Comparison of ENCODE assay signal across 12 cellular contexts in genomic region chr2:218886461-218886947, GRCh38. TPM values are rescaled to one million over a fixed set of nuclear protein-coding genes. Genes with fewer than 3 reads are reported as not detected.
DNase-seq lines count a peak whose midpoint lies in the region; ATAC-seq and TF ChIP-seq lines count a peak whose summit lies in the region.
"Had no signal": no experiment of that assay in that cellular context is flagged by ENCODE, and none has a peak within 500 bp of the region (broad histone marks: within the 10 kb centered on the region; RNA-seq: fewer than 3 reads in every experiment).

No MANE protein-coding gene starts in this region.

- H3K4me3 ChIP-seq in esophagus muscularis mucosa, result no peak overlapping the region
- H3K4me3 ChIP-seq: SK-N-MC had no signal

- WGBS in esophagus muscularis mucosa, result 61% methylated on average over 8 of the region's 9 CpGs

- peaks cover 0 to 48% (median 5%) of the 10 kb centered on the region in 4 donors for H3K27me3 ChIP-seq in esophagus muscularis mucosa

- no peaks in the 10 kb centered on the region for H3K9me3 Mint-ChIP-seq in mesothelial cell of epicardium
- no peaks in the 10 kb centered on the region for H3K9me3 Mint-ChIP-seq in activated CD4-positive, alpha-beta T cell treated with anti-CD3 and anti-CD28 coated beads for 36 hours (ENCODE audit: low read depth)
- H3K9me3 Mint-ChIP-seq: activated naive CD4-positive, alpha-beta T cell treated with anti-CD3 and anti-CD28 coated beads, Interleukin-2, amount 50 U/mL, for 24 hours had no signal

- ATAC-seq in GM18502 (IDR thresholded peaks at IDR 0.05; ENCODE audit: poor library complexity, unreplicated experiment), result peak; percentile 33
- ATAC-seq in HG02588 (IDR thresholded peaks at IDR 0.05; ENCODE audit: unreplicated experiment), result peak; percentile 23
- ATAC-seq in activated CD4-positive, alpha-beta T cell treated with anti-CD3 and anti-CD28 coated beads for 36 hours, result no peak

- peaks cover 52% of the 10 kb centered on the region for H3K4me1 Mint-ChIP-seq in mesothelial cell of epicardium
- peaks cover 24% of the 10 kb centered on the region for H3K4me1 Mint-ChIP-seq in activated CD4-positive, alpha-beta T cell treated with anti-CD3 and anti-CD28 coated beads for 36 hours

- POLR2A ChIA-PET in activated CD4-positive, alpha-beta T cell treated with anti-CD3 and anti-CD28 coated beads for 36 hours (lab: Charles Lee), result no interaction called here

- peaks cover 13% of the 10 kb centered on the region for H3K36me3 Mint-ChIP-seq in mesothelial cell of epicardium
- H3K36me3 Mint-ChIP-seq in activated CD4-positive, alpha-beta T cell treated with anti-CD3 and anti-CD28 coated beads for 36 hours (ENCODE audit: low read depth), result no peaks in the 10 kb centered on the region
- H3K36me3 Mint-ChIP-seq: activated naive CD4-positive, alpha-beta T cell treated with anti-CD3 and anti-CD28 coated beads, Interleukin-2, amount 50 U/mL, for 24 hours had no signal

- intact Hi-C loops in activated CD4-positive, alpha-beta T cell treated with anti-CD3 and anti-CD28 coated beads for 36 hours (cut with DNase I, micrococcal nuclease), result no loop called here
- intact Hi-C loops in esophagus muscularis mucosa (cut with DNase I), result no loop called here

- TF ChIP-seq CTCF in mesothelial cell of epicardium (IDR thresholded peaks at IDR 0.05; ENCODE audit: unreplicated experiment) (no peak), esophagus muscularis mucosa (IDR thresholded peaks at IDR 0.05) (no peak)

- H3K4me3 Mint-ChIP-seq in mesothelial cell of epicardium, result no peak overlapping the region
- no peak overlapping the region for H3K4me3 Mint-ChIP-seq in activated CD4-positive, alpha-beta T cell treated with anti-CD3 and anti-CD28 coated beads for 36 hours
- H3K4me3 Mint-ChIP-seq: activated naive CD4-positive, alpha-beta T cell treated with anti-CD3 and anti-CD28 coated beads, Interleukin-2, amount 50 U/mL, for 24 hours; nephron progenitor cell had no signal

- no peak overlapping the region for H3K27ac ChIP-seq in esophagus muscularis mucosa (replicated peaks in 1 of 4)

- TF ChIP-seq POLR2A in esophagus muscularis mucosa (IDR thresholded peaks at IDR 0.05; ENCODE audit: low read depth), result no peak

- H3K27me3 Mint-ChIP-seq in mesothelial cell of epicardium (ENCODE audit: low read depth), result peaks cover 30% of the 10 kb centered on the region
- H3K27me3 Mint-ChIP-seq in activated CD4-positive, alpha-beta T cell treated with anti-CD3 and anti-CD28 coated beads for 36 hours, result peaks cover 14% of the 10 kb centered on the region
- H3K27me3 Mint-ChIP-seq: activated naive CD4-positive, alpha-beta T cell treated with anti-CD3 and anti-CD28 coated beads, Interleukin-2, amount 50 U/mL, for 24 hours had no signal

- DNase-seq in NCI-H2196 (lab: John Stamatoyannopoulos, UW; ENCODE audit: unreplicated experiment) (peak; percentile 77), mesothelial cell of epicardium (ENCODE audit: low spot score in 2 of 2, unreplicated experiment in 2 of 2) (no peak), HT-29 (ENCODE audit: low spot score) (no peak), esophagus muscularis mucosa (ENCODE audit: extremely low spot score) (no peak), T-helper 9 cell (no peak)
- DNase-seq in activated CD4-positive, alpha-beta T cell treated with anti-CD3 and anti-CD28 coated beads for 36 hours, result no peak
- DNase-seq: nephron progenitor cell had no signal

- H3K27ac Mint-ChIP-seq in mesothelial cell of epicardium, result peak overlapping the region; percentile 48
- no peak overlapping the region for H3K27ac Mint-ChIP-seq in activated CD4-positive, alpha-beta T cell treated with anti-CD3 and anti-CD28 coated beads for 36 hours
- H3K27ac Mint-ChIP-seq: activated naive CD4-positive, alpha-beta T cell treated with anti-CD3 and anti-CD28 coated beads, Interleukin-2, amount 50 U/mL, for 24 hours; nephron progenitor cell had no signal

- CTCF ChIA-PET in activated CD4-positive, alpha-beta T cell treated with anti-CD3 and anti-CD28 coated beads for 36 hours (lab: Charles Lee), result interaction anchor here (0.6 to 5.1 kb wide), 4 partner anchors 10 to 482 kb away, joined by 3 to 67 read pairs (median 26); no protein-coding TSS in a partner anchor

- TF ChIP-seq EP300 in esophagus muscularis mucosa (IDR thresholded peaks at IDR 0.05), result no peak

- peaks cover 8 to 16% (median 15%) of the 10 kb centered on the region in 4 donors for H3K4me1 ChIP-seq in esophagus muscularis mucosa

- no peaks in the 10 kb centered on the region for H3K9me3 ChIP-seq in esophagus muscularis mucosa

- H3K36me3 ChIP-seq in esophagus muscularis mucosa, result no peaks in the 10 kb centered on the region

RNA-seq across cellular contexts. Expression of gene WNT10A, which starts 5.9 kb away (rescaled TPM):
- total RNA-seq in mesothelial cell of epicardium, result 50.7 to 53.2 TPM (median 51.8 TPM) in 3 replicates
- 14.9 and 18.7 TPM in 2 replicates for total RNA-seq in HT-29 (2014; rRNA removed; shearing (Covaris generic))
- total RNA-seq in activated CD4-positive, alpha-beta T cell treated with anti-CD3 and anti-CD28 coated beads for 36 hours, result 1 to 10 TPM; 5.4 to 6.0 TPM
- under 1 TPM in 1 of 4 donors, not detected in 3; 0.17 TPM for total RNA-seq in esophagus muscularis mucosa
- total RNA-seq: fibroblast of lung had no signal

RNA-seq across cellular contexts. Expression of gene WNT6, which starts 26.9 kb away (rescaled TPM):
- total RNA-seq in mesothelial cell of epicardium, result 106 to 118 TPM (median 115 TPM) in 3 replicates
- not detected in 2 replicates for total RNA-seq in HT-29 (2014; rRNA removed; shearing (Covaris generic))
- total RNA-seq in activated CD4-positive, alpha-beta T cell treated with anti-CD3 and anti-CD28 coated beads for 36 hours, result under 1 TPM in 1 of 2 experiments, not detected in 1; 0.30 TPM
- total RNA-seq in esophagus muscularis mucosa, result 10 to 100 TPM in 2 of 4 donors, 1 to 10 TPM in 2; 2.9 to 14.3 (median 8.0) TPM
- total RNA-seq: fibroblast of lung had no signal

RNA-seq across cellular contexts. Expression of gene PRKAG3, which starts 54.9 kb away (rescaled TPM):
- total RNA-seq in mesothelial cell of epicardium (2.8 to 3.6 TPM (median 2.9 TPM) in 3 replicates), esophagus muscularis mucosa (not detected)
- total RNA-seq in HT-29 (2014; rRNA removed; shearing (Covaris generic)), result not detected in 2 replicates
- total RNA-seq in activated CD4-positive, alpha-beta T cell treated with anti-CD3 and anti-CD28 coated beads for 36 hours, result not detected

Comparison
In these comparisons a context has a peak if more than half of its experiments do, and no peak if none do; other contexts are left out.
1. RNA of gene WNT10A, which starts 5.9 kb away (total RNA-seq): 50.7 to 53.2 TPM in mesothelial cell of epicardium, 14.9 to 18.7 TPM in HT-29 and 5.4 to 6.0 TPM in activated CD4-positive, alpha-beta T cell treated with anti-CD3 and anti-CD28 coated beads for 36 hours; 0.17 TPM in esophagus muscularis mucosa; every median in the first group is over 4 times any median in the second.